In the genomic region with DNA sequence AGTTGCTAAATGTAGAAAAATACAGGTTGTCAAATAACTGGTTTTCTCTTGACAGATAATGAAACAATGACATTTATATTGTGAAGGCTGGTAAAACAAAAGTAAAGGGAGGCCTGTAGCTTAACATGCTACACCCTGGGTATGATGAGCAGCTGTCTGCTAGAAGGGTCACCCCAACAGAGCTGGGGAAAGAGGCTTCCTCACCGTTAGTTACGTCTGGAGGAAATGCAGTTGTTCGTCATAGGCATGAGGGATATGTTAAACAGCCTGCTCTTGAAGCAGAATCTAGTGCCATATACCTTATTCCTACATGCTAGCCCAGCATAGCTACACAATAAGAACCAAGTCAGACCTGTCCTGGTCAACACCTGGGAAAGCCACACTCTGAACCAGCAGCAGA, we compare ENCODE assay signal across 13 cellular contexts. TPM values are rescaled to one million over a fixed set of nuclear protein-coding genes. Genes with fewer than 3 reads are reported as not detected.
DNase-seq lines count a peak whose midpoint lies in the region; FAIRE-seq and TF ChIP-seq lines count a peak whose summit lies in the region.
"Had no signal": no experiment of that assay in that cellular context is flagged by ENCODE, and none has a peak within 500 bp of the region (broad histone marks: within the 10 kb centered on the region; RNA-seq: fewer than 3 reads in every experiment).

No MANE protein-coding gene starts in this region.

- H3K36me3 Mint-ChIP-seq in T-helper 1 cell treated with Interleukin-12 subunit alpha and Interleukin-12 subunit beta and Interleukin-4 antibody, amounts not matched to agents 30 μg/mL and 1 μg/mL, for 36 hours (ENCODE audit: low read depth): peaks cover 16% of the 10 kb centered on the region
- H3K36me3 Mint-ChIP-seq in activated naive CD8-positive, alpha-beta T cell treated with anti-CD3 and anti-CD28 coated beads for 36 hours: peaks cover 55% of the 10 kb centered on the region

- H3K36me3 ChIP-seq in small intestine (ENCODE audit: control insufficient read depth in 2 of 2, insufficient read depth in 2 of 2, low read length in 2 of 2) (peaks cover 0 to 8% of the 10 kb centered on the region in 2 donors), prostate gland (no peaks in the 10 kb centered on the region)

- H3K4me1 ChIP-seq in small intestine (ENCODE audit: control insufficient read depth in 2 of 2, insufficient read depth in 1 of 2, low read depth in 1 of 2, low read length in 1 of 2): peaks cover 25 to 30% of the 10 kb centered on the region in 2 donors
- peaks cover 6% of the 10 kb centered on the region for H3K4me1 ChIP-seq in prostate gland (replicated peaks)

- no peak for TF ChIP-seq POLR2A in prostate gland (IDR thresholded peaks at IDR 0.05)

- WGBS in small intestine, 3 donors: 48 to 92% (median 71%) methylated on average over 3 of the region's 3 CpGs
- WGBS in prostate gland: 81% methylated on average over 3 of the region's 3 CpGs

- FAIRE-seq in small intestine (lab: Jason Lieb, UNC): no peak

- peak; percentile 14 for DNase-seq in NCI-H2227 treated with DMSO at 0.1 percent for 48 hours (lab: John Stamatoyannopoulos, UW)
- DNase-seq in NCI-H2227 (lab: John Stamatoyannopoulos, UW; ENCODE audit: unreplicated experiment): no peak
- DNase-seq in activated naive CD8-positive, alpha-beta T cell treated with anti-CD3 and anti-CD28 coated beads for 36 hours: no peak
- DNase-seq in small intestine: no peak
- DNase-seq in retina: no peak
- no peak for DNase-seq in prostate gland (ENCODE audit: low spot score)
- no peak for DNase-seq in ureter (ENCODE audit: low spot score)
- DNase-seq: NCI-H2107, nucleus accumbens, RPMI8226, testis had no signal

- H3K27me3 Mint-ChIP-seq in T-helper 1 cell treated with Interleukin-12 subunit alpha and Interleukin-12 subunit beta and Interleukin-4 antibody, amounts not matched to agents 30 μg/mL and 1 μg/mL, for 36 hours (ENCODE audit: low read depth): no peaks in the 10 kb centered on the region
- H3K27me3 Mint-ChIP-seq in activated naive CD8-positive, alpha-beta T cell treated with anti-CD3 and anti-CD28 coated beads for 36 hours: no peaks in the 10 kb centered on the region

- H3K27ac ChIP-seq in small intestine (ENCODE audit: low read depth in 1 of 2, low read length in 1 of 2): peak overlapping the region; percentile 15 to 69
- no peak overlapping the region for H3K27ac ChIP-seq in prostate gland
- H3K27ac ChIP-seq: 22Rv1 had no signal

- H3K27me3 ChIP-seq in small intestine (ENCODE audit: control insufficient read depth in 2 of 2, insufficient read depth in 2 of 2, low read length in 2 of 2) (no peaks in the 10 kb centered on the region), prostate gland (replicated peaks; ENCODE audit: insufficient read depth) (no peaks in the 10 kb centered on the region)
- H3K27me3 ChIP-seq: testis had no signal

- intact Hi-C loops in prostate gland (cut with DNase I): no loop called here

- peak overlapping the region; percentile 70 for H3K4me3 Mint-ChIP-seq in T-helper 1 cell treated with Interleukin-12 subunit alpha and Interleukin-12 subunit beta and Interleukin-4 antibody, amounts not matched to agents 30 μg/mL and 1 μg/mL, for 36 hours
- H3K4me3 Mint-ChIP-seq in activated naive CD8-positive, alpha-beta T cell treated with anti-CD3 and anti-CD28 coated beads for 36 hours: peak overlapping the region; percentile 78

- no peak overlapping the region for H3K4me3 ChIP-seq in small intestine (ENCODE audit: low read depth in 1 of 2, low read length in 2 of 2)
- H3K4me3 ChIP-seq in prostate gland: no peak overlapping the region
- H3K4me3 ChIP-seq: testis had no signal

- peaks cover 70% of the 10 kb centered on the region for H3K4me1 Mint-ChIP-seq in T-helper 1 cell treated with Interleukin-12 subunit alpha and Interleukin-12 subunit beta and Interleukin-4 antibody, amounts not matched to agents 30 μg/mL and 1 μg/mL, for 36 hours (ENCODE audit: low read depth)
- peaks cover 86% of the 10 kb centered on the region for H3K4me1 Mint-ChIP-seq in activated naive CD8-positive, alpha-beta T cell treated with anti-CD3 and anti-CD28 coated beads for 36 hours

- H3K9me3 ChIP-seq in small intestine (ENCODE audit: control insufficient read depth, low read depth) (no peaks in the 10 kb centered on the region), prostate gland (no peaks in the 10 kb centered on the region)
- H3K9me3 ChIP-seq: testis had no signal

- TF ChIP-seq CTCF in prostate gland (IDR thresholded peaks at IDR 0.05): no peak

- H3K27ac Mint-ChIP-seq in T-helper 1 cell treated with Interleukin-12 subunit alpha and Interleukin-12 subunit beta and Interleukin-4 antibody, amounts not matched to agents 30 μg/mL and 1 μg/mL, for 36 hours: peak overlapping the region; percentile 99
- peak overlapping the region; percentile 99 for H3K27ac Mint-ChIP-seq in activated naive CD8-positive, alpha-beta T cell treated with anti-CD3 and anti-CD28 coated beads for 36 hours

- no peaks in the 10 kb centered on the region for H3K9me3 Mint-ChIP-seq in T-helper 1 cell treated with Interleukin-12 subunit alpha and Interleukin-12 subunit beta and Interleukin-4 antibody, amounts not matched to agents 30 μg/mL and 1 μg/mL, for 36 hours
- H3K9me3 Mint-ChIP-seq in activated naive CD8-positive, alpha-beta T cell treated with anti-CD3 and anti-CD28 coated beads for 36 hours: no peaks in the 10 kb centered on the region

RNA-seq across cellular contexts. Expression of a gene that starts 49.9 kb away (rescaled TPM):
- 10 to 100 TPM; 56.1 to 61.5 TPM for total RNA-seq in activated naive CD8-positive, alpha-beta T cell treated with anti-CD3 and anti-CD28 coated beads for 36 hours
- polyA plus RNA-seq in small intestine: 10 to 100 TPM; 20.0 to 91.5 (median 63.0) TPM
- total RNA-seq in prostate gland (100 to 1,000 TPM in 1 of 2 donors, 10 to 100 TPM in 1; 19.5 to 120 TPM), ureter (14.1 TPM)

Comparison
In these comparisons a context has a peak if more than half of its experiments do, and no peak if none do; other contexts are left out.
1. H3K27ac ChIP-seq: peak in small intestine (2 of 2); none in prostate gland (0 of 2).